Comparison of ENCODE assay signal across 8 cellular contexts in genomic region chr9:108761530-108762347, GRCh38.
DNase-seq lines count a peak whose midpoint lies in the region; ATAC-seq and TF ChIP-seq lines count a peak whose summit lies in the region.

No MANE protein-coding gene starts in this region.

- H3K36me3 Mint-ChIP-seq in activated CD4-positive, alpha-beta T cell treated with anti-CD3 and anti-CD28 coated beads, Interleukin-2, amount 10 ng/mL, durations not matched to agents 7 days and 5 days (ENCODE audit: low read depth) = no peaks in the 10 kb centered on the region

- POLR2A ChIA-PET in activated CD4-positive, alpha-beta T cell treated with anti-CD3 and anti-CD28 coated beads, Interleukin-2, amount 10 ng/mL, durations not matched to agents 7 days and 5 days (lab: Charles Lee) = no interaction called here

- CTCF ChIA-PET in activated CD4-positive, alpha-beta T cell treated with anti-CD3 and anti-CD28 coated beads, Interleukin-2, amount 10 ng/mL, durations not matched to agents 7 days and 5 days (lab: Charles Lee) = no interaction called here

- H3K27me3 ChIP-seq in H7 (ENCODE audit: control insufficient read depth, insufficient read depth, low read length) = no peaks in the 10 kb centered on the region

- no peaks in the 10 kb centered on the region for H3K27me3 Mint-ChIP-seq in activated CD4-positive, alpha-beta T cell treated with anti-CD3 and anti-CD28 coated beads, Interleukin-2, amount 10 ng/mL, durations not matched to agents 7 days and 5 days

- H3K9me3 Mint-ChIP-seq in activated CD4-positive, alpha-beta T cell treated with anti-CD3 and anti-CD28 coated beads, Interleukin-2, amount 10 ng/mL, durations not matched to agents 7 days and 5 days = no peaks in the 10 kb centered on the region

- no peak overlapping the region for H3K4me3 ChIP-seq in H7 (ENCODE audit: insufficient read depth, low read depth, low read length)
- no peak overlapping the region for H3K4me3 ChIP-seq in fibroblast of villous mesenchyme (ENCODE audit: low read depth, low read length)

- no peaks in the 10 kb centered on the region for H3K36me3 ChIP-seq in H7 (replicated peaks; ENCODE audit: control insufficient read depth, insufficient read depth, low read length)

- peak; percentile 87 for TF ChIP-seq CTCF in fibroblast of villous mesenchyme (IDR thresholded peaks at IDR 0.05; ENCODE audit: insufficient read depth, low read depth, low read length)

- ATAC-seq in HG03039 (IDR thresholded peaks at IDR 0.05; ENCODE audit: unreplicated experiment) = no peak

- DNase-seq in Daoy (ENCODE audit: low read depth) (peak; percentile 65), H7 (peak; percentile 79), NCI-H2029 (lab: John Stamatoyannopoulos, UW) (peak; percentile 33), fibroblast of villous mesenchyme (ENCODE audit: low read depth) (peak; percentile 56), occipital lobe (lab: John Stamatoyannopoulos, UW) (peak; percentile 16), ureter (ENCODE audit: low spot score) (no peak)
- DNase-seq in activated CD4-positive, alpha-beta T cell treated with anti-CD3 and anti-CD28 coated beads, Interleukin-2, amount 10 ng/mL, durations not matched to agents 7 days and 5 days = peak; percentile 49

- no peaks in the 10 kb centered on the region for H3K4me1 Mint-ChIP-seq in activated CD4-positive, alpha-beta T cell treated with anti-CD3 and anti-CD28 coated beads, Interleukin-2, amount 10 ng/mL, durations not matched to agents 7 days and 5 days

- no peak overlapping the region for H3K27ac Mint-ChIP-seq in activated CD4-positive, alpha-beta T cell treated with anti-CD3 and anti-CD28 coated beads, Interleukin-2, amount 10 ng/mL, durations not matched to agents 7 days and 5 days

- H3K4me3 Mint-ChIP-seq in activated CD4-positive, alpha-beta T cell treated with anti-CD3 and anti-CD28 coated beads, Interleukin-2, amount 10 ng/mL, durations not matched to agents 7 days and 5 days = no peak overlapping the region
